Comparison of ENCODE assay signal across 13 cellular contexts in genomic region chr16:336269-336668, GRCh38. TPM values are rescaled to one million over a fixed set of nuclear protein-coding genes. Genes with fewer than 3 reads are reported as not detected.
"Had no signal": no experiment of that assay in that cellular context is flagged by ENCODE, and none has a peak within 500 bp of the region (broad histone marks: within the 10 kb centered on the region; RNA-seq: fewer than 3 reads in every experiment).

No MANE protein-coding gene starts in this region.

- H3K36me3 ChIP-seq: colonic mucosa, uterus had no signal

- H3K9me3 ChIP-seq: colonic mucosa, uterus had no signal

- H3K27me3 Mint-ChIP-seq: activated CD8-positive, alpha-beta T cell treated with anti-CD3 and anti-CD28 coated beads for 36 hours had no signal

- H3K27ac Mint-ChIP-seq: activated CD8-positive, alpha-beta T cell treated with anti-CD3 and anti-CD28 coated beads for 36 hours had no signal

- H3K4me3 Mint-ChIP-seq: activated CD8-positive, alpha-beta T cell treated with anti-CD3 and anti-CD28 coated beads for 36 hours had no signal

- ATAC-seq: activated CD8-positive, alpha-beta T cell treated with anti-CD3 and anti-CD28 coated beads for 36 hours had no signal

- H3K4me3 ChIP-seq: colonic mucosa, uterus had no signal

- H3K27me3 ChIP-seq: colonic mucosa, uterus had no signal

- H3K27ac ChIP-seq: colonic mucosa, uterus, VCaP had no signal

- H3K4me1 ChIP-seq: uterus had no signal

- DNase-seq: activated CD4-positive, alpha-beta T cell treated with anti-CD3 and anti-CD28 coated beads for 4 hours; activated CD8-positive, alpha-beta memory T cell treated with anti-CD3 and anti-CD28 coated beads, Interleukin-2, amount 50 U/mL, for 48 hours; activated CD8-positive, alpha-beta T cell treated with anti-CD3 and anti-CD28 coated beads for 36 hours; activated naive CD4-positive, alpha-beta T cell treated with Interleukin-2 at 50 U/mL for 16 hours; caudate nucleus; colonic mucosa; effector CD4-positive, alpha-beta T cell; foreskin melanocyte; head of caudate nucleus; stimulated activated CD4-positive, alpha-beta T cell treated with anti-CD3 and anti-CD28 coated beads, Interleukin-4, amount 100 ng/mL, for 4 hours; T-helper 9 cell; uterus had no signal

- H3K9me3 Mint-ChIP-seq: activated CD8-positive, alpha-beta T cell treated with anti-CD3 and anti-CD28 coated beads for 36 hours had no signal

RNA-seq across cellular contexts. Expression of gene PDIA2, which starts 53.3 kb away (rescaled TPM):
- total RNA-seq: activated CD8-positive, alpha-beta T cell treated with anti-CD3 and anti-CD28 coated beads for 36 hours had no signal

RNA-seq across cellular contexts. Expression of gene ARHGDIG, which starts 55.9 kb away (rescaled TPM):
- total RNA-seq: activated CD8-positive, alpha-beta T cell treated with anti-CD3 and anti-CD28 coated beads for 36 hours had no signal
